ENCODE assay signal across 12 cellular contexts in the genomic region with DNA sequence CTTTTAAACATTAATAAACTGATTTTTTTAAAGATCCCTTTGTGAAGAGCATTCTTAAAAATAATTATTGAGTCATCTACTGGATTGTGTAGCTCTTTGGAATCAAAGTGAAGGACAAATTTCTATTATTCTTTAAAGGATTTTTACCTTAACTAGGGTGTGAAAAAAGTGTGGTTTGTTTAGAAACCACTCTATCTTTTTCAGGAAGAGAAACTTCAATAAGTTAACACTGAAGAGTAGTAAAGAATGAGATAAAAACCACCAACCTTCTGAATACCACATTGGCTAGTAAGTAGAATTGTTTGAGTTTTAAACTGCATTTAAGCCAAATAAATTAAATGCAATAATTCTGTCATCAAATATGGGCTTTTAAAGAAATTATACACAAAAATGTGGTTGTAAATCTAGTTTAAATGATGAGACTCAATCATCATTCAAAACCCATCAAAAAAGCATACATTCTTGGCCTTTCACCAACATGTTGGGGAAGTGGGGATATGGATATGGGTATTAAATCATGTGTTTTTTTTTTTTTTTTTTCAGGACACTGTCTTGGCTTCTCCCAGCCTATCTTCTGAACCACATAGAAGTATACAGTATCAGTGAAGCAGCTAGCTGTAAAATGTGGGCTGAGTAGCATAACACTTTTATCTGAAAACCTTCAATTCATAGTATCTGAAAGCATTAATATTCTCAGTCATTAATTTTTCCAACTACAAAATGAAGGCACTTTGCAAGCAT. TPM values are rescaled to one million over a fixed set of nuclear protein-coding genes. Genes with fewer than 3 reads are reported as not detected.
A peak's percentile ranks its signal among the peaks of the same experiment; 100 is the strongest.
DNase-seq lines count a peak whose midpoint lies in the region; ATAC-seq and TF ChIP-seq lines count a peak whose summit lies in the region.
"Had no signal": no experiment of that assay in that cellular context is flagged by ENCODE, and none has a peak within 500 bp of the region (broad histone marks: within the 10 kb centered on the region; RNA-seq: fewer than 3 reads in every experiment).

No MANE protein-coding gene starts in this region.

- peak overlapping the region; percentile 96 for H3K4me3 Mint-ChIP-seq in activated naive CD8-positive, alpha-beta T cell treated with anti-CD3 and anti-CD28 coated beads, Interleukin-2, amount 50 U/mL, for 24 hours
- H3K4me3 Mint-ChIP-seq: nephron had no signal

- no peak for TF ChIP-seq CTCF in right atrium auricular region (IDR thresholded peaks at IDR 0.05)

- peak overlapping the region; percentile 74 for H3K27ac Mint-ChIP-seq in activated naive CD8-positive, alpha-beta T cell treated with anti-CD3 and anti-CD28 coated beads, Interleukin-2, amount 50 U/mL, for 24 hours
- H3K27ac Mint-ChIP-seq: brain, nephron had no signal

- no peak for ATAC-seq in left ventricle myocardium superior
- peak; percentile 38 for ATAC-seq in HG03066 (IDR thresholded peaks at IDR 0.05; ENCODE audit: low read depth, unreplicated experiment)
- no peak for ATAC-seq in activated naive CD8-positive, alpha-beta T cell treated with anti-CD3 and anti-CD28 coated beads, Interleukin-2, amount 50 U/mL, for 24 hours
- no peak for ATAC-seq in HG02610 (IDR thresholded peaks at IDR 0.05; ENCODE audit: unreplicated experiment)

- no peaks in the 10 kb centered on the region for H3K9me3 Mint-ChIP-seq in activated naive CD8-positive, alpha-beta T cell treated with anti-CD3 and anti-CD28 coated beads, Interleukin-2, amount 50 U/mL, for 24 hours
- H3K9me3 Mint-ChIP-seq: brain, nephron had no signal

- peaks cover 32% of the 10 kb centered on the region for H3K36me3 ChIP-seq in right atrium auricular region

- H3K27me3 Mint-ChIP-seq in activated naive CD8-positive, alpha-beta T cell treated with anti-CD3 and anti-CD28 coated beads, Interleukin-2, amount 50 U/mL, for 24 hours, result no peaks in the 10 kb centered on the region

- no peaks in the 10 kb centered on the region for H3K9me3 ChIP-seq in right atrium auricular region

- peaks cover 0 to 25% of the 10 kb centered on the region in 2 donors for H3K4me1 ChIP-seq in right atrium auricular region

- peak overlapping the region in 1 of 2 donors; percentile 14 for H3K4me3 ChIP-seq in right atrium auricular region

- intact Hi-C loops in left ventricle myocardium superior (cut with micrococcal nuclease), result loop anchor here (10.0 kb wide), 1 partner anchor 107 kb away; no protein-coding TSS in a partner anchor

- DNase-seq in right atrium auricular region (ENCODE audit: low spot score), result no peak
- no peak for DNase-seq in left ventricle myocardium superior
- no peak for DNase-seq in activated naive CD8-positive, alpha-beta T cell treated with anti-CD3 and anti-CD28 coated beads, Interleukin-2, amount 50 U/mL, for 24 hours
- no peak for DNase-seq in AG08395 (ENCODE audit: low spot score)
- DNase-seq in mucosa of gallbladder (ENCODE audit: low spot score), result no peak
- DNase-seq in NCI-H345 (lab: John Stamatoyannopoulos, UW), result no peak
- DNase-seq: NCI-H524 treated with DMSO at 0.1 percent for 48 hours had no signal

- H3K27me3 ChIP-seq in right atrium auricular region, result no peaks in the 10 kb centered on the region

- peak overlapping the region; percentile 88 to 95 for H3K27ac ChIP-seq in right atrium auricular region
- H3K27ac ChIP-seq: VCaP had no signal

- H3K4me1 Mint-ChIP-seq in activated naive CD8-positive, alpha-beta T cell treated with anti-CD3 and anti-CD28 coated beads, Interleukin-2, amount 50 U/mL, for 24 hours, result peaks cover 74% of the 10 kb centered on the region

- H3K36me3 Mint-ChIP-seq in activated naive CD8-positive, alpha-beta T cell treated with anti-CD3 and anti-CD28 coated beads, Interleukin-2, amount 50 U/mL, for 24 hours (ENCODE audit: low read depth), result peaks cover 63% of the 10 kb centered on the region

RNA-seq across cellular contexts. Expression of a gene that starts 4.8 kb away (rescaled TPM):
- total RNA-seq in right atrium auricular region (100 to 1,000 TPM in 1 of 2 donors, 10 to 100 TPM in 1; 92.2 to 125 TPM), left ventricle myocardium superior (58.1 TPM), mucosa of gallbladder (14.6 TPM)
